ENCODE assay signal across 1 cellular context in the genomic region with DNA sequence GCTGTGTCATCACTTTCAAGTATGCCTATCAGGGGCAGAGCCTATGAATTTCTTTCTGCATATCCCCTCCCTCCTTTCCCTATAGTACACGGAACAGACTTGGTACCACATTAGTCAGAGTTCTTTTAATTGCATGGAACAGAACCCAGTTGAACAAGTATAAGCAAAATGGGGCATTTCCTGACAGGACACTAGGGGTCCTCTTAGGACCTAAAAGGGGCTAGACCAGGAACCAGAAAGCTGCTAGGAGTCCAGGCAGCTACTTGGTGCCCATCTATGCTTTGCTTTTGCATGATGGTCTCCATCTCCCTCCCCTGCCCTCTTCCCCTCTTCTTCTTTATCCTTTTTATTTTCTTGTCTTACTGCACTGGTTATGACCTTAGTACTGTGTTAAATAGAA.
TF ChIP-seq lines count a peak whose summit lies in the region.

No MANE protein-coding gene starts in this region.

TF ChIP-seq in GM23338, 12 proteins besides CTCF, POLR2A, EP300 and RAD21 (continued from another document):
- TF ChIP-seq, protein P1, sequence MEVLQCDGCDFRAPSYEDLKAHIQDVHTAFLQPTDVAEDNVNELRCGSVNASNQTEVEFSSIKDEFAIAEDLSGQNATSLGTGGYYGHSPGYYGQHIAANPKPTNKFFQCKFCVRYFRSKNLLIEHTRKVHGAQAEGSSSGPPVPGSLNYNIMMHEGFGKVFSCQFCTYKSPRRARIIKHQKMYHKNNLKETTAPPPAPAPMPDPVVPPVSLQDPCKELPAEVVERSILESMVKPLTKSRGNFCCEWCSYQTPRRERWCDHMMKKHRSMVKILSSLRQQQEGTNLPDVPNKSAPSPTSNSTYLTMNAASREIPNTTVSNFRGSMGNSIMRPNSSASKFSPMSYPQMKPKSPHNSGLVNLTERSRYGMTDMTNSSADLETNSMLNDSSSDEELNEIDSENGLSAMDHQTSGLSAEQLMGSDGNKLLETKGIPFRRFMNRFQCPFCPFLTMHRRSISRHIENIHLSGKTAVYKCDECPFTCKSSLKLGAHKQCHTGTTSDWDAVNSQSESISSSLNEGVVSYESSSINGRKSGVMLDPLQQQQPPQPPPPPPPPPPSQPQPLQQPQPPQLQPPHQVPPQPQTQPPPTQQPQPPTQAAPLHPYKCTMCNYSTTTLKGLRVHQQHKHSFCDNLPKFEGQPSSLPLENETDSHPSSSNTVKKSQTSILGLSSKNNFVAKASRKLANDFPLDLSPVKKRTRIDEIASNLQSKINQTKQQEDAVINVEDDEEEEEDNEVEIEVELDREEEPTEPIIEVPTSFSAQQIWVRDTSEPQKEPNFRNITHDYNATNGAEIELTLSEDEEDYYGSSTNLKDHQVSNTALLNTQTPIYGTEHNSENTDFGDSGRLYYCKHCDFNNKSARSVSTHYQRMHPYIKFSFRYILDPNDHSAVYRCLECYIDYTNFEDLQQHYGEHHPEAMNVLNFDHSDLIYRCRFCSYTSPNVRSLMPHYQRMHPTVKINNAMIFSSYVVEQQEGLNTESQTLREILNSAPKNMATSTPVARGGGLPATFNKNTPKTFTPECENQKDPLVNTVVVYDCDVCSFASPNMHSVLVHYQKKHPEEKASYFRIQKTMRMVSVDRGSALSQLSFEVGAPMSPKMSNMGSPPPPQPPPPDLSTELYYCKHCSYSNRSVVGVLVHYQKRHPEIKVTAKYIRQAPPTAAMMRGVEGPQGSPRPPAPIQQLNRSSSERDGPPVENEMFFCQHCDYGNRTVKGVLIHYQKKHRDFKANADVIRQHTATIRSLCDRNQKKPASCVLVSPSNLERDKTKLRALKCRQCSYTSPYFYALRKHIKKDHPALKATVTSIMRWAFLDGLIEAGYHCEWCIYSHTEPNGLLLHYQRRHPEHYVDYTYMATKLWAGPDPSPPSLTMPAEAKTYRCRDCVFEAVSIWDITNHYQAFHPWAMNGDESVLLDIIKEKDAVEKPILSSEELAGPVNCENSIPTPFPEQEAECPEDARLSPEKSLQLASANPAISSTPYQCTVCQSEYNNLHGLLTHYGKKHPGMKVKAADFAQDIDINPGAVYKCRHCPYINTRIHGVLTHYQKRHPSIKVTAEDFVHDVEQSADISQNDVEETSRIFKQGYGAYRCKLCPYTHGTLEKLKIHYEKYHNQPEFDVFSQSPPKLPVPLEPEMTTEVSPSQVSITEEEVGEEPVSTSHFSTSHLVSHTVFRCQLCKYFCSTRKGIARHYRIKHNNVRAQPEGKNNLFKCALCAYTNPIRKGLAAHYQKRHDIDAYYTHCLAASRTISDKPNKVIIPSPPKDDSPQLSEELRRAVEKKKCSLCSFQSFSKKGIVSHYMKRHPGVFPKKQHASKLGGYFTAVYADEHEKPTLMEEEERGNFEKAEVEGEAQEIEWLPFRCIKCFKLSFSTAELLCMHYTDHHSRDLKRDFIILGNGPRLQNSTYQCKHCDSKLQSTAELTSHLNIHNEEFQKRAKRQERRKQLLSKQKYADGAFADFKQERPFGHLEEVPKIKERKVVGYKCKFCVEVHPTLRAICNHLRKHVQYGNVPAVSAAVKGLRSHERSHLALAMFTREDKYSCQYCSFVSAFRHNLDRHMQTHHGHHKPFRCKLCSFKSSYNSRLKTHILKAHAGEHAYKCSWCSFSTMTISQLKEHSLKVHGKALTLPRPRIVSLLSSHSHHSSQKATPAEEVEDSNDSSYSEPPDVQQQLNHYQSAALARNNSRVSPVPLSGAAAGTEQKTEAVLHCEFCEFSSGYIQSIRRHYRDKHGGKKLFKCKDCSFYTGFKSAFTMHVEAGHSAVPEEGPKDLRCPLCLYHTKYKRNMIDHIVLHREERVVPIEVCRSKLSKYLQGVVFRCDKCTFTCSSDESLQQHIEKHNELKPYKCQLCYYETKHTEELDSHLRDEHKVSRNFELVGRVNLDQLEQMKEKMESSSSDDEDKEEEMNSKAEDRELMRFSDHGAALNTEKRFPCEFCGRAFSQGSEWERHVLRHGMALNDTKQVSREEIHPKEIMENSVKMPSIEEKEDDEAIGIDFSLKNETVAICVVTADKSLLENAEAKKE (CRISPR knock-in tag; IDR thresholded peaks at IDR 0.05) = no peak
- TF ChIP-seq STAT1 (IDR thresholded peaks at IDR 0.05; ENCODE audit: unreplicated experiment) = no peak
- TF ChIP-seq ZNF114 (CRISPR knock-in tag; IDR thresholded peaks at IDR 0.05) = no peak
- TF ChIP-seq CREB1 (CRISPR knock-in tag; IDR thresholded peaks at IDR 0.05; ENCODE audit: low read depth) = no peak
- TF ChIP-seq, protein P2, sequence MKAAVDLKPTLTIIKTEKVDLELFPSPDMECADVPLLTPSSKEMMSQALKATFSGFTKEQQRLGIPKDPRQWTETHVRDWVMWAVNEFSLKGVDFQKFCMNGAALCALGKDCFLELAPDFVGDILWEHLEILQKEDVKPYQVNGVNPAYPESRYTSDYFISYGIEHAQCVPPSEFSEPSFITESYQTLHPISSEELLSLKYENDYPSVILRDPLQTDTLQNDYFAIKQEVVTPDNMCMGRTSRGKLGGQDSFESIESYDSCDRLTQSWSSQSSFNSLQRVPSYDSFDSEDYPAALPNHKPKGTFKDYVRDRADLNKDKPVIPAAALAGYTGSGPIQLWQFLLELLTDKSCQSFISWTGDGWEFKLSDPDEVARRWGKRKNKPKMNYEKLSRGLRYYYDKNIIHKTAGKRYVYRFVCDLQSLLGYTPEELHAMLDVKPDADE (IDR thresholded peaks at IDR 0.05) = no peak
- no peak for TF ChIP-seq POLR2AphosphoS5 (IDR thresholded peaks at IDR 0.05; ENCODE audit: low read depth)
- TF ChIP-seq, protein P3, sequence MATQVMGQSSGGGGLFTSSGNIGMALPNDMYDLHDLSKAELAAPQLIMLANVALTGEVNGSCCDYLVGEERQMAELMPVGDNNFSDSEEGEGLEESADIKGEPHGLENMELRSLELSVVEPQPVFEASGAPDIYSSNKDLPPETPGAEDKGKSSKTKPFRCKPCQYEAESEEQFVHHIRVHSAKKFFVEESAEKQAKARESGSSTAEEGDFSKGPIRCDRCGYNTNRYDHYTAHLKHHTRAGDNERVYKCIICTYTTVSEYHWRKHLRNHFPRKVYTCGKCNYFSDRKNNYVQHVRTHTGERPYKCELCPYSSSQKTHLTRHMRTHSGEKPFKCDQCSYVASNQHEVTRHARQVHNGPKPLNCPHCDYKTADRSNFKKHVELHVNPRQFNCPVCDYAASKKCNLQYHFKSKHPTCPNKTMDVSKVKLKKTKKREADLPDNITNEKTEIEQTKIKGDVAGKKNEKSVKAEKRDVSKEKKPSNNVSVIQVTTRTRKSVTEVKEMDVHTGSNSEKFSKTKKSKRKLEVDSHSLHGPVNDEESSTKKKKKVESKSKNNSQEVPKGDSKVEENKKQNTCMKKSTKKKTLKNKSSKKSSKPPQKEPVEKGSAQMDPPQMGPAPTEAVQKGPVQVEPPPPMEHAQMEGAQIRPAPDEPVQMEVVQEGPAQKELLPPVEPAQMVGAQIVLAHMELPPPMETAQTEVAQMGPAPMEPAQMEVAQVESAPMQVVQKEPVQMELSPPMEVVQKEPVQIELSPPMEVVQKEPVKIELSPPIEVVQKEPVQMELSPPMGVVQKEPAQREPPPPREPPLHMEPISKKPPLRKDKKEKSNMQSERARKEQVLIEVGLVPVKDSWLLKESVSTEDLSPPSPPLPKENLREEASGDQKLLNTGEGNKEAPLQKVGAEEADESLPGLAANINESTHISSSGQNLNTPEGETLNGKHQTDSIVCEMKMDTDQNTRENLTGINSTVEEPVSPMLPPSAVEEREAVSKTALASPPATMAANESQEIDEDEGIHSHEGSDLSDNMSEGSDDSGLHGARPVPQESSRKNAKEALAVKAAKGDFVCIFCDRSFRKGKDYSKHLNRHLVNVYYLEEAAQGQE (IDR thresholded peaks at IDR 0.05; ENCODE audit: unreplicated experiment) = no peak
- TF ChIP-seq EZH2 (IDR thresholded peaks at IDR 0.05; ENCODE audit: low read depth, unreplicated experiment) = no peak
- TF ChIP-seq NANOG (IDR thresholded peaks at IDR 0.05; ENCODE audit: borderline replicate concordance) = no peak
- no peak for TF ChIP-seq ZNF331 (CRISPR knock-in tag; IDR thresholded peaks at IDR 0.05; ENCODE audit: low read depth)
TF ChIP-seq in GM23338: peak in this region for 0.
